21 cellular contexts compared by ENCODE assay signal in the genomic region with DNA sequence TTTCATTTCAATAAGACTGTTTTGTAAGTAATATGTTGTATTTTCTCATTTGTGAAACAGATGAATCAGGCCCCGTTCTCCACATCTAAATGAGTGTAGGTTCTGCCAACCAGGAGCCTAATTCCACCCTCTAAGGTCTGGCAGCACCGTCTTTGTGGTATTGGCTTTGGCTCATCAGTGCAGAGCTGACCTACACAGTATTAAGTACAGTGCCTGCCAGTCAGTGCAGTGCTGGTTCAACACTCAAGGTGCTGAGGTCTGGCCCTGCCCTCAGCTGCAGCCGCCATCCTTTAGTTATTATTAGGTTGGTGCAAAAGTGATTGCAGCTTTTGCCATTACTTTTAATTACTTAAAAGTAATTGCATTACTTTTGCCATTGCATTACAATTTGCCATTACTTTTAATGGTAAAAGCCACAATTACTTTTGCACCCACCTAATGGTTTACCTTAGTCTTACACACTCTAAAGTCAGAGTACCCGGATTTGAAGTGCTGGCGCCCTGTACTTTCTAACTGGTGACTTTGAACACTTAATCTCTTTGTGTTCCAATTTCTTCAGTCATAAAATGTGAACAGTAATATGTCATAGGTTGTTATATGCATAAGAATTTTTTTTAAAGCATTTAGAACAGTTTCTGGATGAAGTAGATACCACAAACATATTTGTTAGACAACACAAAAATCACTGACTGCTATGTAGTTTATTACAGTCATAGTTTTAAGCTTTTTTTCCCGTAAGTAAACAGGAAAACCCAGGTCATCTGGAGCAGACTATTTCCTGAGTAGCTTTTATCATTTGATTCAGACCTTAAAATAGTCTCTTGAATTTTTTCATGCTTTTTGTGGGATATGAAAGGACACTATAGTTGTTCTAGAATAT.
DNase-seq lines count a peak whose midpoint lies in the region; ATAC-seq, FAIRE-seq and TF ChIP-seq lines count a peak whose summit lies in the region.
"Had no signal": no experiment of that assay in that cellular context is flagged by ENCODE, and none has a peak within 500 bp of the region (broad histone marks: within the 10 kb centered on the region; RNA-seq: fewer than 3 reads in every experiment).

No MANE protein-coding gene starts in this region.

- no peak for ATAC-seq in central memory CD8-positive, alpha-beta T cell (replicated peaks; ENCODE audit: extremely low read depth, poor library complexity, severe bottlenecking)
- peak; percentile 63 for ATAC-seq in left colon
- ATAC-seq: naive thymus-derived CD8-positive, alpha-beta T cell; stimulated activated naive CD8-positive, alpha-beta T cell treated with anti-CD3 and anti-CD28 coated beads, Interleukin-15, Interleukin-2, amounts not matched to agents 100 U/mL and 50 U/mL, for 24 hours had no signal

- no peak for DNase-seq in CD4-positive, alpha-beta memory T cell
- no peak for DNase-seq in D721Med (ENCODE audit: insufficient read length, low spot score)
- DNase-seq in central memory CD8-positive, alpha-beta T cell (ENCODE audit: low spot score in 2 of 2) = no peak
- DNase-seq in left colon = no peak
- no peak for DNase-seq in T1000 (lab: John Stamatoyannopoulos, UW)
- DNase-seq in NCI-H526 treated with DMSO at 0.1 percent for 48 hours (lab: John Stamatoyannopoulos, UW) = no peak
- DNase-seq in uterus = no peak
- DNase-seq: activated CD4-positive, alpha-beta memory T cell treated with anti-CD3 and anti-CD28 coated beads for 36 hours; activated gamma-delta T cell treated with Interleukin-2 at 50 U/mL for 16 hours; DMS79; naive thymus-derived CD8-positive, alpha-beta T cell; NCI-H1436 treated with DMSO at 0.1 percent for 48 hours; NCI-H446 treated with DMSO at 0.1 percent for 48 hours; PC-3; SIG-M5; stimulated activated naive CD8-positive, alpha-beta T cell treated with anti-CD3 and anti-CD28 coated beads, Interleukin-15, Interleukin-2, amounts not matched to agents 100 U/mL and 50 U/mL, for 24 hours; thyroid gland had no signal

- H3K4me1 ChIP-seq in CD4-positive, alpha-beta memory T cell (ENCODE audit: insufficient read depth, low read length) = no peaks in the 10 kb centered on the region
- H3K4me1 ChIP-seq in uterus = no peaks in the 10 kb centered on the region
- H3K4me1 ChIP-seq: thyroid gland had no signal

- no peaks in the 10 kb centered on the region for H3K27me3 Mint-ChIP-seq in CD4-positive, alpha-beta memory T cell
- H3K27me3 Mint-ChIP-seq in central memory CD8-positive, alpha-beta T cell = no peaks in the 10 kb centered on the region
- H3K27me3 Mint-ChIP-seq: activated CD4-positive, alpha-beta memory T cell treated with anti-CD3 and anti-CD28 coated beads for 36 hours; dendritic cell treated with granulocyte-macrophage colony-stimulating factor and Interleukin-4, amounts not matched to agents 40 ng/mL and 50 ng/mL, for 4 days; naive thymus-derived CD8-positive, alpha-beta T cell had no signal

- POLR2A ChIA-PET in CD4-positive, alpha-beta memory T cell (lab: Charles Lee; ENCODE audit: partially characterized antibody) = no interaction called here

- H3K4me3 Mint-ChIP-seq in CD4-positive, alpha-beta memory T cell = no peak overlapping the region
- H3K4me3 Mint-ChIP-seq in central memory CD8-positive, alpha-beta T cell = no peak overlapping the region
- H3K4me3 Mint-ChIP-seq: activated CD4-positive, alpha-beta memory T cell treated with anti-CD3 and anti-CD28 coated beads for 36 hours; dendritic cell treated with granulocyte-macrophage colony-stimulating factor and Interleukin-4, amounts not matched to agents 40 ng/mL and 50 ng/mL, for 4 days; naive thymus-derived CD8-positive, alpha-beta T cell had no signal

- no peak for TF ChIP-seq POLR2A in uterus (IDR thresholded peaks at IDR 0.05)

- no peaks in the 10 kb centered on the region for H3K27me3 ChIP-seq in CD4-positive, alpha-beta memory T cell (ENCODE audit: insufficient read depth, low read length)
- H3K27me3 ChIP-seq in uterus = no peaks in the 10 kb centered on the region
- H3K27me3 ChIP-seq: thyroid gland had no signal

- CTCF ChIA-PET in CD4-positive, alpha-beta memory T cell (lab: Charles Lee; ENCODE audit: partially characterized antibody) = interaction anchor here (0.7 to 1.0 kb wide), 2 partner anchors 110 to 111 kb away, joined by 3 to 4 read pairs; no protein-coding TSS in a partner anchor

- peaks cover 50 to 68% of the 10 kb centered on the region in 2 donors for H3K36me3 Mint-ChIP-seq in CD4-positive, alpha-beta memory T cell
- peaks cover 42% of the 10 kb centered on the region for H3K36me3 Mint-ChIP-seq in central memory CD8-positive, alpha-beta T cell (ENCODE audit: insufficient read depth)

- peaks cover 6 to 17% (median 13%) of the 10 kb centered on the region in 4 donors for H3K4me1 Mint-ChIP-seq in CD4-positive, alpha-beta memory T cell
- no peaks in the 10 kb centered on the region for H3K4me1 Mint-ChIP-seq in central memory CD8-positive, alpha-beta T cell

- H3K27ac Mint-ChIP-seq in CD4-positive, alpha-beta memory T cell = peak overlapping the region in 5 of 7 donors; percentile 53 to 88 (median 67)
- peak overlapping the region; percentile 9 for H3K27ac Mint-ChIP-seq in central memory CD8-positive, alpha-beta T cell (ENCODE audit: low read depth)
- H3K27ac Mint-ChIP-seq: activated CD4-positive, alpha-beta memory T cell treated with anti-CD3 and anti-CD28 coated beads for 36 hours; dendritic cell treated with granulocyte-macrophage colony-stimulating factor and Interleukin-4, amounts not matched to agents 40 ng/mL and 50 ng/mL, for 4 days had no signal

- no peak for TF ChIP-seq CTCF in D721Med (IDR thresholded peaks at IDR 0.05; ENCODE audit: insufficient read depth, missing control alignments)
- no peak for TF ChIP-seq CTCF in uterus (IDR thresholded peaks at IDR 0.05)

- H3K9me3 ChIP-seq in CD4-positive, alpha-beta memory T cell (ENCODE audit: control insufficient read depth in 1 of 2, low read length in 2 of 2) = no peaks in the 10 kb centered on the region
- H3K9me3 ChIP-seq in uterus = no peaks in the 10 kb centered on the region
- H3K9me3 ChIP-seq: thyroid gland had no signal

- no peak overlapping the region for H3K27ac ChIP-seq in CD4-positive, alpha-beta memory T cell (ENCODE audit: low read depth, low read length)
- no peak overlapping the region for H3K27ac ChIP-seq in uterus
- H3K27ac ChIP-seq: GM23248, KMS-11 had no signal

- no peak overlapping the region for H3K4me3 ChIP-seq in CD4-positive, alpha-beta memory T cell (ENCODE audit: low read length in 2 of 2)
- no peak overlapping the region for H3K4me3 ChIP-seq in uterus
- H3K4me3 ChIP-seq: GM23248, thyroid gland had no signal

- FAIRE-seq in D721Med (lab: Jason Lieb, UNC) = peak; percentile 51
- FAIRE-seq: GM18507 had no signal

- intact Hi-C loops in CD4-positive, alpha-beta memory T cell (cut with micrococcal nuclease) = no loop called here
- intact Hi-C loops in left colon (cut with DNase I, micrococcal nuclease) (no loop called here), uterus (cut with DNase I; ENCODE audit: low total_unique reads) (no loop called here)

- H3K9me3 Mint-ChIP-seq in CD4-positive, alpha-beta memory T cell = no peaks in the 10 kb centered on the region
- H3K9me3 Mint-ChIP-seq in central memory CD8-positive, alpha-beta T cell = no peaks in the 10 kb centered on the region
- H3K9me3 Mint-ChIP-seq: activated CD4-positive, alpha-beta memory T cell treated with anti-CD3 and anti-CD28 coated beads for 36 hours; dendritic cell treated with granulocyte-macrophage colony-stimulating factor and Interleukin-4, amounts not matched to agents 40 ng/mL and 50 ng/mL, for 4 days; naive thymus-derived CD8-positive, alpha-beta T cell had no signal

- peaks cover 32% of the 10 kb centered on the region for H3K36me3 ChIP-seq in CD4-positive, alpha-beta memory T cell (ENCODE audit: insufficient read depth, low read length)
- no peaks in the 10 kb centered on the region for H3K36me3 ChIP-seq in uterus
